Comparison of ENCODE assay signal across 24 cellular contexts in genomic region chr16:65386707-65387106, GRCh38.
DNase-seq lines count a peak whose midpoint lies in the region; ATAC-seq, FAIRE-seq and TF ChIP-seq lines count a peak whose summit lies in the region.
"Had no signal": no experiment of that assay in that cellular context is flagged by ENCODE, and none has a peak within 500 bp of the region (broad histone marks: within the 10 kb centered on the region; RNA-seq: fewer than 3 reads in every experiment).

No MANE protein-coding gene starts in this region.

- H3K27ac ChIP-seq in astrocyte (ENCODE audit: low read depth, low read length) (no peak overlapping the region), vagina (no peak overlapping the region)
- H3K27ac ChIP-seq: 22Rv1, BLaER1, C4-2B had no signal

- no peak overlapping the region for H3K4me3 Mint-ChIP-seq in astrocyte (ENCODE audit: unreplicated experiment)
- H3K4me3 Mint-ChIP-seq in chondrocyte (ENCODE audit: unreplicated experiment), result no peak overlapping the region
- H3K4me3 Mint-ChIP-seq: B cell; CD4-positive, CD25-positive, alpha-beta regulatory T cell; CD8-positive, alpha-beta T cell had no signal

- no peaks in the 10 kb centered on the region for H3K27me3 ChIP-seq in astrocyte (ENCODE audit: insufficient read depth, low read length)
- no peaks in the 10 kb centered on the region for H3K27me3 ChIP-seq in vagina
- H3K27me3 ChIP-seq: BLaER1 had no signal

- H3K9me3 Mint-ChIP-seq in astrocyte (ENCODE audit: unreplicated experiment) (peaks cover 14% of the 10 kb centered on the region), chondrocyte (ENCODE audit: low read depth) (peaks cover 23% of the 10 kb centered on the region)

- H3K4me2 ChIP-seq in astrocyte (ENCODE audit: low read length), result no peak overlapping the region
- H3K4me2 ChIP-seq: BLaER1 had no signal

- H3K9me3 ChIP-seq in astrocyte (ENCODE audit: insufficient read depth, low read depth, low read length) (no peaks in the 10 kb centered on the region), vagina (no peaks in the 10 kb centered on the region)
- H3K9me3 ChIP-seq: Caco-2 had no signal

- no peak for TF ChIP-seq POLR2A in vagina (IDR thresholded peaks at IDR 0.05)

- peak; percentile 14 for DNase-seq in EH (ENCODE audit: low read depth)
- DNase-seq in astrocyte (ENCODE audit: low read depth), result peak; percentile 34
- no peak for DNase-seq in chondrocyte (ENCODE audit: low spot score)
- DNase-seq in iris pigment epithelial cell (ENCODE audit: low read depth), result peak; percentile 49
- no peak for DNase-seq in omental fat pad (ENCODE audit: low spot score)
- no peak for DNase-seq in vagina (ENCODE audit: extremely low spot score in 2 of 2)
- DNase-seq in T1000 (lab: John Stamatoyannopoulos, UW), result no peak
- no peak for DNase-seq in left colon
- DNase-seq: Caco-2; CD4-positive, CD25-positive, alpha-beta regulatory T cell; CD8-positive, alpha-beta T cell; DMS153; DND-41; EL; GDM1; GOT3; HCEC 1CT had no signal

- H4K20me1 ChIP-seq in astrocyte (ENCODE audit: insufficient read depth, low read length), result no peaks in the 10 kb centered on the region
- H4K20me1 ChIP-seq: BLaER1 had no signal

- FAIRE-seq in astrocyte (lab: Jason Lieb, UNC), result no peak
- FAIRE-seq: A204.1, GM12878, H54 had no signal

- ATAC-seq in omental fat pad (ENCODE audit: low FRiP score) (no peak), left colon (no peak)
- ATAC-seq: CD8-positive, alpha-beta T cell; GM12878 had no signal

- H3K4me1 Mint-ChIP-seq in astrocyte (ENCODE audit: low read depth, unreplicated experiment), result no peaks in the 10 kb centered on the region
- peaks cover 36% of the 10 kb centered on the region for H3K4me1 Mint-ChIP-seq in chondrocyte (ENCODE audit: low read depth)
- H3K4me1 Mint-ChIP-seq: B cell; CD4-positive, CD25-positive, alpha-beta regulatory T cell had no signal

- H3K9ac ChIP-seq in astrocyte (ENCODE audit: low read length), result no peak overlapping the region
- H3K9ac ChIP-seq: BLaER1 had no signal

- H3K36me3 Mint-ChIP-seq in astrocyte (ENCODE audit: low read depth, unreplicated experiment) (no peaks in the 10 kb centered on the region), chondrocyte (ENCODE audit: low read depth) (peaks cover 15% of the 10 kb centered on the region)
- H3K36me3 Mint-ChIP-seq: CD4-positive, CD25-positive, alpha-beta regulatory T cell; CD8-positive, alpha-beta T cell had no signal

- H2AFZ ChIP-seq in astrocyte (ENCODE audit: low read depth, low read length), result no peak overlapping the region

- no peaks in the 10 kb centered on the region for H3K79me2 ChIP-seq in astrocyte (ENCODE audit: insufficient read depth, low read length)

- H3K4me1 ChIP-seq in astrocyte (ENCODE audit: insufficient read depth, low read length) (no peaks in the 10 kb centered on the region), vagina (no peaks in the 10 kb centered on the region)
- H3K4me1 ChIP-seq: Caco-2 had no signal

- intact Hi-C loops in vagina (cut with DNase I), result no loop called here
- intact Hi-C loops in left colon (cut with DNase I, micrococcal nuclease), result no loop called here

- H3K36me3 ChIP-seq in astrocyte (ENCODE audit: insufficient read depth, low read length), result no peaks in the 10 kb centered on the region
- H3K36me3 ChIP-seq in vagina, result no peaks in the 10 kb centered on the region
- H3K36me3 ChIP-seq: BLaER1 had no signal

- no peak overlapping the region for H3K27ac Mint-ChIP-seq in astrocyte (ENCODE audit: unreplicated experiment)
- H3K27ac Mint-ChIP-seq in chondrocyte (ENCODE audit: unreplicated experiment), result peak overlapping the region; percentile 3
- H3K27ac Mint-ChIP-seq: B cell; CD4-positive, CD25-positive, alpha-beta regulatory T cell; CD8-positive, alpha-beta T cell had no signal

- TF ChIP-seq CTCF in astrocyte (IDR thresholded peaks at IDR 0.05; ENCODE audit: insufficient read depth, low read depth, low read length), result no peak
- TF ChIP-seq CTCF in chondrocyte (IDR thresholded peaks at IDR 0.05), result peak; percentile 1
- no peak for TF ChIP-seq CTCF in omental fat pad (IDR thresholded peaks at IDR 0.05)
- no peak for TF ChIP-seq CTCF in vagina (IDR thresholded peaks at IDR 0.05)

- H3K27me3 Mint-ChIP-seq in astrocyte (ENCODE audit: low read depth, unreplicated experiment) (no peaks in the 10 kb centered on the region), chondrocyte (ENCODE audit: low read depth) (no peaks in the 10 kb centered on the region)
- H3K27me3 Mint-ChIP-seq: B cell; CD4-positive, CD25-positive, alpha-beta regulatory T cell had no signal

- H3K4me3 ChIP-seq in astrocyte (ENCODE audit: insufficient read depth, low read depth, low read length), result no peak overlapping the region
- H3K4me3 ChIP-seq in vagina, result no peak overlapping the region
- H3K4me3 ChIP-seq: BLaER1, GM12878 had no signal

Comparison
In these comparisons a context has a peak if more than half of its experiments do, and no peak if none do; other contexts are left out.
1. DNase-seq: peak in EH (single experiment), astrocyte (single experiment) and iris pigment epithelial cell (single experiment); none in chondrocyte (single experiment), omental fat pad (single experiment), vagina (0 of 2), T1000 (single experiment) and left colon (0 of 2).